In the genomic region with DNA sequence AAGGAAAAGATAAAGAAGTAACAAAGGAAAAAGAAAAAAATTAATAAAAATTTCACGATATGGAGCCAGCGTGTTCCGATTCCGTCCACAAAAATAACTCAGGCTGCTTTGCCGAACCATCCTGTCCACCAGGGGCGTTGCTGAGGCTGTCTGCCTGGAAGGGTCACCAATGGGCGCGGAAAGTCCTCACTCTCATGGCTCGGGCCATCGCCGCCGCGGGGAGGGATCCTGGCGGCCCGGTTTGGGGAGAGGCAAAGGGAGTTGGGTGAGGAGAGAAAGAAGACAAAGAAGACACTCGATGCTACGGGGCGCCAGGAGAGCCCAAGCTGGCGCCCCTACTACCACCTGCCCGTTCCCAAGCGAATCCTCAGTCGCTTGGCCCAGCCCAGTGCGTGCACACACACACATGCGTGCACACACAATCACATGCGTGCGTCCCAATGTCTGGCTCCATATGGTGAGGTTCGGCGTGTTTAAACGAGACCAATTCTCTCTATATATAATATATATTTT, we compare ENCODE assay signal across 1 cellular context.
A peak's percentile ranks its signal among the peaks of the same experiment; 100 is the strongest.
TF ChIP-seq lines count a peak whose summit lies in the region.

No MANE protein-coding gene starts in this region.

TF ChIP-seq in K562, 482 proteins besides CTCF, POLR2A, EP300 and RAD21:
- TF ChIP-seq RBFOX2 (IDR thresholded peaks at IDR 0.05; ENCODE audit: low read depth, low read length), result peak; percentile 69
- TF ChIP-seq, protein P1, sequence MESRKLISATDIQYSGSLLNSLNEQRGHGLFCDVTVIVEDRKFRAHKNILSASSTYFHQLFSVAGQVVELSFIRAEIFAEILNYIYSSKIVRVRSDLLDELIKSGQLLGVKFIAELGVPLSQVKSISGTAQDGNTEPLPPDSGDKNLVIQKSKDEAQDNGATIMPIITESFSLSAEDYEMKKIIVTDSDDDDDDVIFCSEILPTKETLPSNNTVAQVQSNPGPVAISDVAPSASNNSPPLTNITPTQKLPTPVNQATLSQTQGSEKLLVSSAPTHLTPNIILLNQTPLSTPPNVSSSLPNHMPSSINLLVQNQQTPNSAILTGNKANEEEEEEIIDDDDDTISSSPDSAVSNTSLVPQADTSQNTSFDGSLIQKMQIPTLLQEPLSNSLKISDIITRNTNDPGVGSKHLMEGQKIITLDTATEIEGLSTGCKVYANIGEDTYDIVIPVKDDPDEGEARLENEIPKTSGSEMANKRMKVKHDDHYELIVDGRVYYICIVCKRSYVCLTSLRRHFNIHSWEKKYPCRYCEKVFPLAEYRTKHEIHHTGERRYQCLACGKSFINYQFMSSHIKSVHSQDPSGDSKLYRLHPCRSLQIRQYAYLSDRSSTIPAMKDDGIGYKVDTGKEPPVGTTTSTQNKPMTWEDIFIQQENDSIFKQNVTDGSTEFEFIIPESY (CRISPR knock-in tag; IDR thresholded peaks at IDR 0.05), result peak; percentile 63; the same call in 1 of the 2 replicates
- no peak for TF ChIP-seq RHOXF2B (CRISPR knock-in tag; conservative IDR thresholded peaks at IDR 0.05)
- TF ChIP-seq NR1H2 (CRISPR knock-in tag; IDR thresholded peaks at IDR 0.05), result no peak
- no peak for TF ChIP-seq TOE1 (IDR thresholded peaks at IDR 0.05; ENCODE audit: borderline replicate concordance)
- TF ChIP-seq TOE1 (CRISPR knock-in tag; IDR thresholded peaks at IDR 0.05; ENCODE audit: borderline replicate concordance, low read depth), result no peak
- TF ChIP-seq, protein P2, sequence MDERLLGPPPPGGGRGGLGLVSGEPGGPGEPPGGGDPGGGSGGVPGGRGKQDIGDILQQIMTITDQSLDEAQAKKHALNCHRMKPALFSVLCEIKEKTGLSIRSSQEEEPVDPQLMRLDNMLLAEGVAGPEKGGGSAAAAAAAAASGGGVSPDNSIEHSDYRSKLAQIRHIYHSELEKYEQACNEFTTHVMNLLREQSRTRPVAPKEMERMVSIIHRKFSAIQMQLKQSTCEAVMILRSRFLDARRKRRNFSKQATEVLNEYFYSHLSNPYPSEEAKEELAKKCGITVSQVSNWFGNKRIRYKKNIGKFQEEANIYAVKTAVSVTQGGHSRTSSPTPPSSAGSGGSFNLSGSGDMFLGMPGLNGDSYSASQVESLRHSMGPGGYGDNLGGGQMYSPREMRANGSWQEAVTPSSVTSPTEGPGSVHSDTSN (CRISPR knock-in tag; IDR thresholded peaks at IDR 0.05; ENCODE audit: low read depth), result no peak
- TF ChIP-seq, protein P2 (tag; conservative IDR thresholded peaks at IDR 0.05; ENCODE audit: low read depth), result no peak
- TF ChIP-seq ZNF592 (IDR thresholded peaks at IDR 0.05), result no peak
- TF ChIP-seq ZNF146 (CRISPR knock-in tag; IDR thresholded peaks at IDR 0.05; ENCODE audit: unreplicated experiment), result no peak
- no peak for TF ChIP-seq ZNF766 (CRISPR knock-in tag; conservative IDR thresholded peaks at IDR 0.05)
- TF ChIP-seq ZFX (CRISPR knock-in tag; IDR thresholded peaks at IDR 0.05), result no peak
- no peak for TF ChIP-seq LEF1 (IDR thresholded peaks at IDR 0.05)
- no peak for TF ChIP-seq CREM (IDR thresholded peaks at IDR 0.05; ENCODE audit: low read depth)
- TF ChIP-seq ZNF57 (CRISPR knock-in tag; IDR thresholded peaks at IDR 0.05), result no peak
- TF ChIP-seq AFF1 (IDR thresholded peaks at IDR 0.05; ENCODE audit: low read depth in 1 of 2, partially characterized antibody in 2 of 2), result no peak
- no peak for TF ChIP-seq PHB2 (IDR thresholded peaks at IDR 0.05; ENCODE audit: low read depth)
- TF ChIP-seq FOXA3 (CRISPR knock-in tag; conservative IDR thresholded peaks at IDR 0.05 in 1 of 2, IDR thresholded peaks at IDR 0.05 in 1 of 2), result no peak
- no peak for TF ChIP-seq ZNF449 (CRISPR knock-in tag; IDR thresholded peaks at IDR 0.05)
- TF ChIP-seq PHB (CRISPR knock-in tag; IDR thresholded peaks at IDR 0.05), result no peak
- TF ChIP-seq KAT7 (CRISPR knock-in tag; IDR thresholded peaks at IDR 0.05; ENCODE audit: borderline replicate concordance), result no peak
- no peak for TF ChIP-seq HNRNPL (IDR thresholded peaks at IDR 0.05; ENCODE audit: low read depth, low read length)
- TF ChIP-seq CHD4 (IDR thresholded peaks at IDR 0.05; ENCODE audit: insufficient read depth, insufficient replicate concordance, low read depth, low read length, poor library complexity, severe bottlenecking), result no peak
- no peak for TF ChIP-seq ZBTB17 (CRISPR knock-in tag; IDR thresholded peaks at IDR 0.05)
- TF ChIP-seq, protein P3, sequence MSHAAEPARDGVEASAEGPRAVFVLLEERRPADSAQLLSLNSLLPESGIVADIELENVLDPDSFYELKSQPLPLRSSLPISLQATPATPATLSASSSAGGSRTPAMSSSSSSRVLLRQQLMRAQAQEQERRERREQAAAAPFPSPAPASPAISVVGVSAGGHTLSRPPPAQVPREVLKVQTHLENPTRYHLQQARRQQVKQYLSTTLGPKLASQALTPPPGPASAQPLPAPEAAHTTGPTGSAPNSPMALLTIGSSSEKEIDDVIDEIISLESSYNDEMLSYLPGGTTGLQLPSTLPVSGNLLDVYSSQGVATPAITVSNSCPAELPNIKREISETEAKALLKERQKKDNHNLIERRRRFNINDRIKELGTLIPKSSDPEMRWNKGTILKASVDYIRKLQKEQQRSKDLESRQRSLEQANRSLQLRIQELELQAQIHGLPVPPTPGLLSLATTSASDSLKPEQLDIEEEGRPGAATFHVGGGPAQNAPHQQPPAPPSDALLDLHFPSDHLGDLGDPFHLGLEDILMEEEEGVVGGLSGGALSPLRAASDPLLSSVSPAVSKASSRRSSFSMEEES (CRISPR knock-in tag; IDR thresholded peaks at IDR 0.05), result no peak
- no peak for TF ChIP-seq HDAC3 (IDR thresholded peaks at IDR 0.05; ENCODE audit: borderline replicate concordance, partially characterized antibody)
- peak; percentile 67 for TF ChIP-seq POLR2G (IDR thresholded peaks at IDR 0.05; ENCODE audit: low read depth, low read length)
- no peak for TF ChIP-seq SLC30A9 (CRISPR knock-in tag; IDR thresholded peaks at IDR 0.05)
- TF ChIP-seq MLLT1 (IDR thresholded peaks at IDR 0.05), result peak in 1 of 2 experiments; percentile 62; a peak in 1 of 4 replicates
- TF ChIP-seq RBM22 (IDR thresholded peaks at IDR 0.05; ENCODE audit: low read depth, low read length, poor library complexity, severe bottlenecking), result peak; percentile 82
- no peak for TF ChIP-seq GATAD2B (IDR thresholded peaks at IDR 0.05; ENCODE audit: borderline replicate concordance)
- TF ChIP-seq ZNF644 (tag; IDR thresholded peaks at IDR 0.05; ENCODE audit: low read depth), result no peak
- peak; percentile 51; the same call in 1 of the 2 replicates for TF ChIP-seq SUPT5H (IDR thresholded peaks at IDR 0.05)
- TF ChIP-seq POLR2B (IDR thresholded peaks at IDR 0.05; ENCODE audit: low read depth, partially characterized antibody), result no peak
- TF ChIP-seq CREB5 (CRISPR knock-in tag; IDR thresholded peaks at IDR 0.05), result no peak
